24 cellular contexts compared by ENCODE assay signal in genomic region chr12:53463802-53464375, GRCh38. TPM values are rescaled to one million over a fixed set of nuclear protein-coding genes. Genes with fewer than 3 reads are reported as not detected.
DNase-seq lines count a peak whose midpoint lies in the region; ATAC-seq, FAIRE-seq and TF ChIP-seq lines count a peak whose summit lies in the region.
"Had no signal": no experiment of that assay in that cellular context is flagged by ENCODE, and none has a peak within 500 bp of the region (broad histone marks: within the 10 kb centered on the region; RNA-seq: fewer than 3 reads in every experiment).

No MANE protein-coding gene starts in this region.

- peaks cover 43% of the 10 kb centered on the region for H3K4me1 Mint-ChIP-seq in activated naive CD4-positive, alpha-beta T cell treated with anti-CD3 and anti-CD28 coated beads for 36 hours (ENCODE audit: low read depth)
- peaks cover 23% of the 10 kb centered on the region for H3K4me1 Mint-ChIP-seq in activated naive CD4-positive, alpha-beta T cell treated with anti-CD3 and anti-CD28 coated beads, Interleukin-2, amount 10 ng/mL, durations not matched to agents 7 days and 5 days

- CTCF ChIA-PET in activated naive CD4-positive, alpha-beta T cell treated with anti-CD3 and anti-CD28 coated beads for 36 hours (lab: Charles Lee), result interaction anchor here (1.0 to 1.1 kb wide), 3 partner anchors 10 to 111 kb away, joined by 3 to 8 read pairs (median 4); no protein-coding TSS in a partner anchor
- CTCF ChIA-PET in activated naive CD4-positive, alpha-beta T cell treated with anti-CD3 and anti-CD28 coated beads, Interleukin-2, amount 10 ng/mL, durations not matched to agents 7 days and 5 days (lab: Charles Lee), result interaction anchor here (1.0 to 1.5 kb wide), 2 partner anchors 12 to 27 kb away, joined by 3 to 9 read pairs; no protein-coding TSS in a partner anchor
- CTCF ChIA-PET in K562 (lab: Yijun Ruan, JAX; ENCODE audit: low intra/inter-chr PET ratio), result no interaction called here

- H3K4me3 Mint-ChIP-seq in activated naive CD4-positive, alpha-beta T cell treated with anti-CD3 and anti-CD28 coated beads for 36 hours, result no peak overlapping the region
- no peak overlapping the region for H3K4me3 Mint-ChIP-seq in activated naive CD4-positive, alpha-beta T cell treated with anti-CD3 and anti-CD28 coated beads, Interleukin-2, amount 10 ng/mL, durations not matched to agents 7 days and 5 days
- H3K4me3 Mint-ChIP-seq: activated T-cell treated with anti-CD3 and anti-CD28 coated beads, Interleukin-2, amount 50 U/mL, for 4 hours had no signal

- TF ChIP-seq RAD21 in K562 (CRISPR knock-in tag; conservative IDR thresholded peaks at IDR 0.05 in 1 of 2, IDR thresholded peaks at IDR 0.05 in 1 of 2), result no peak

- H3K27ac ChIP-seq in KMS-11, result peak overlapping the region; percentile 37; the same call in 1 of the 2 replicates
- no peak overlapping the region for H3K27ac ChIP-seq in K562 (ENCODE audit: extremely low read depth, low read depth, low read length)
- H3K27ac ChIP-seq in psoas muscle, result peak overlapping the region; percentile 66
- H3K27ac ChIP-seq: C4-2B, neutrophil, tibial nerve had no signal

- H3K36me3 Mint-ChIP-seq in activated naive CD4-positive, alpha-beta T cell treated with anti-CD3 and anti-CD28 coated beads for 36 hours (ENCODE audit: low read depth), result peaks cover 85% of the 10 kb centered on the region
- peaks cover 86% of the 10 kb centered on the region for H3K36me3 Mint-ChIP-seq in activated naive CD4-positive, alpha-beta T cell treated with anti-CD3 and anti-CD28 coated beads, Interleukin-2, amount 10 ng/mL, durations not matched to agents 7 days and 5 days

- no peak for ATAC-seq in K562
- no peak for ATAC-seq in psoas muscle
- ATAC-seq: stimulated activated naive CD8-positive, alpha-beta T cell treated with anti-CD3 and anti-CD28 coated beads, Interleukin-15, Interleukin-2, amounts not matched to agents 100 U/mL and 50 U/mL, for 24 hours had no signal

- WGBS in K562 (ENCODE audit: insufficient coverage, low coverage, missing lambda C conversion rate), result 67% methylated on average over 5 of the region's 5 CpGs
- WGBS in psoas muscle, 3 donors, result 36 to 54% (median 40%) methylated on average over 5 of the region's 5 CpGs

- peak overlapping the region; percentile 9; the same call in 1 of the 2 replicates for H3K9ac ChIP-seq in KMS-11
- no peak overlapping the region for H3K9ac ChIP-seq in K562 (ENCODE audit: insufficient read depth in 1 of 2, low read depth in 2 of 2, low read length in 2 of 2)

- H3K4me3 ChIP-seq in KMS-11 (IDR thresholded peaks at IDR 0.05; ENCODE audit: insufficient read depth, low read depth, low read length), result no peak overlapping the region
- H3K4me3 ChIP-seq in K562, result no peak overlapping the region
- no peak overlapping the region for H3K4me3 ChIP-seq in psoas muscle
- H3K4me3 ChIP-seq: adrenal gland, tibial nerve had no signal

- H3K79me2 ChIP-seq in KMS-11 (ENCODE audit: insufficient read depth, low read depth) (peaks cover 98% of the 10 kb centered on the region), K562 (ENCODE audit: control insufficient read depth, insufficient read depth, low read length) (peaks cover 95% of the 10 kb centered on the region)

- POLR2A ChIA-PET in K562 (lab: Yijun Ruan, JAX), result interaction anchor here (0.8 to 8.8 kb wide), 10 partner anchors 9 to 123 kb away, joined by 3 to 87 read pairs (median 4); partner anchors contain the start of genes PRR13 and TARBP2

- H4K20me1 ChIP-seq in KMS-11 (ENCODE audit: insufficient read depth) (peaks cover 56% of the 10 kb centered on the region), K562 (replicated peaks; ENCODE audit: control insufficient read depth, insufficient read depth, low read length) (peaks cover 29% of the 10 kb centered on the region)

- no peak overlapping the region for H2AFZ ChIP-seq in KMS-11 (ENCODE audit: low read depth)
- H2AFZ ChIP-seq in K562 (ENCODE audit: low read depth, low read length), result no peak overlapping the region

- H3K9me1 ChIP-seq in K562 (ENCODE audit: control insufficient read depth, insufficient read depth, low read length), result no peaks in the 10 kb centered on the region

- no TSS peak for BruUV-seq in K562 (replicated peaks; lab: Mats Ljungman, UMichigan)

- FAIRE-seq in K562 (lab: Jason Lieb, UNC), result no peak
- FAIRE-seq: HTR-8/SVneo, kidney, RCC 7860 had no signal

- no peak; the same call in 1 of the 2 replicates for TF ChIP-seq POLR2A in K562 (conservative IDR thresholded peaks at IDR 0.05)

- H3K4me2 ChIP-seq in KMS-11, result peak overlapping the region; percentile 93
- no peak overlapping the region for H3K4me2 ChIP-seq in K562 (ENCODE audit: insufficient read depth, low read length)

- H3K9me3 Mint-ChIP-seq in activated naive CD4-positive, alpha-beta T cell treated with anti-CD3 and anti-CD28 coated beads for 36 hours, result no peaks in the 10 kb centered on the region
- H3K9me3 Mint-ChIP-seq in activated naive CD4-positive, alpha-beta T cell treated with anti-CD3 and anti-CD28 coated beads, Interleukin-2, amount 10 ng/mL, durations not matched to agents 7 days and 5 days, result no peaks in the 10 kb centered on the region
- H3K9me3 Mint-ChIP-seq: activated T-cell treated with anti-CD3 and anti-CD28 coated beads, Interleukin-2, amount 50 U/mL, for 4 hours had no signal

- no peak for TF ChIP-seq CTCF in KMS-11 (conservative IDR thresholded peaks at IDR 0.05; ENCODE audit: low read depth, low read length)
- TF ChIP-seq CTCF in K562 (IDR thresholded peaks at IDR 0.05 in 2 of 3, conservative IDR thresholded peaks at IDR 0.05 in 1 of 3; ENCODE audit: insufficient read depth in 2 of 3, low read depth in 1 of 3, low read length in 3 of 3), result no peak
- no peak for TF ChIP-seq CTCF in psoas muscle (IDR thresholded peaks at IDR 0.05)

- peaks cover 100% of the 10 kb centered on the region for H3K4me1 ChIP-seq in KMS-11 (ENCODE audit: low read depth, poor library complexity, severe bottlenecking)
- peaks cover 0 to 3% of the 10 kb centered on the region in 2 experiments; a peak in 1 of 5 replicates for H3K4me1 ChIP-seq in K562 (replicated peaks in 1 of 2; ENCODE audit: control insufficient read depth in 2 of 2, insufficient read depth in 2 of 2, low read length in 2 of 2)
- peaks cover 96% of the 10 kb centered on the region for H3K4me1 ChIP-seq in psoas muscle

- intact Hi-C loops in activated naive CD4-positive, alpha-beta T cell treated with anti-CD3 and anti-CD28 coated beads for 36 hours (cut with micrococcal nuclease), result no loop called here
- intact Hi-C loops in K562 (cut with micrococcal nuclease) (no loop called here), psoas muscle (cut with DNase I) (no loop called here)

- H3K27me3 ChIP-seq in KMS-11 (ENCODE audit: insufficient read depth, low read depth), result no peaks in the 10 kb centered on the region
- H3K27me3 ChIP-seq in K562 (ENCODE audit: control insufficient read depth in 2 of 2, insufficient read depth in 2 of 2, low read length in 2 of 2), result no peaks in the 10 kb centered on the region
- no peaks in the 10 kb centered on the region for H3K27me3 ChIP-seq in psoas muscle (ENCODE audit: insufficient read depth in 3 of 3, low read length in 2 of 3)
- H3K27me3 ChIP-seq: adrenal gland, neutrophil, tibial nerve had no signal

- peak overlapping the region; percentile 11 for H3K27ac Mint-ChIP-seq in activated naive CD4-positive, alpha-beta T cell treated with anti-CD3 and anti-CD28 coated beads for 36 hours
- no peak overlapping the region for H3K27ac Mint-ChIP-seq in activated naive CD4-positive, alpha-beta T cell treated with anti-CD3 and anti-CD28 coated beads, Interleukin-2, amount 10 ng/mL, durations not matched to agents 7 days and 5 days

- H3K27me3 Mint-ChIP-seq in activated naive CD4-positive, alpha-beta T cell treated with anti-CD3 and anti-CD28 coated beads for 36 hours (ENCODE audit: low read depth), result no peaks in the 10 kb centered on the region
- H3K27me3 Mint-ChIP-seq in activated naive CD4-positive, alpha-beta T cell treated with anti-CD3 and anti-CD28 coated beads, Interleukin-2, amount 10 ng/mL, durations not matched to agents 7 days and 5 days, result no peaks in the 10 kb centered on the region

- H3K9me3 ChIP-seq in K562 (replicated peaks; ENCODE audit: control insufficient read depth, insufficient read depth, low read depth, low read length), result no peaks in the 10 kb centered on the region
- no peaks in the 10 kb centered on the region for H3K9me3 ChIP-seq in psoas muscle
- H3K9me3 ChIP-seq: adrenal gland, neutrophil, tibial nerve had no signal

- TF ChIP-seq EP300 in K562 (IDR thresholded peaks at IDR 0.05; ENCODE audit: low read length), result no peak

- DNase-seq in activated naive CD4-positive, alpha-beta T cell treated with anti-CD3 and anti-CD28 coated beads for 36 hours, result no peak
- DNase-seq in activated naive CD4-positive, alpha-beta T cell treated with anti-CD3 and anti-CD28 coated beads, Interleukin-2, amount 10 ng/mL, durations not matched to agents 7 days and 5 days, result no peak
- DNase-seq in K562 (ENCODE audit: extremely low read depth in 1 of 4, low spot score in 3 of 4) (no peak), psoas muscle (no peak), NCI-H146 (lab: John Stamatoyannopoulos, UW) (no peak), mucosa of gallbladder (ENCODE audit: low spot score) (no peak), COLO668 (lab: John Stamatoyannopoulos, UW; ENCODE audit: unreplicated experiment) (no peak)
- DNase-seq: ACHN; activated CD4-positive, alpha-beta T cell treated with anti-CD3 and anti-CD28 coated beads for 48 hours; activated T-cell treated with anti-CD3 and anti-CD28 coated beads, Interleukin-2, amount 50 U/mL, for 4 hours; hippocampal formation; kidney; NCI-H2227 treated with DMSO at 0.1 percent for 48 hours; retina; stimulated activated naive CD8-positive, alpha-beta T cell treated with anti-CD3 and anti-CD28 coated beads, Interleukin-15, Interleukin-2, amounts not matched to agents 100 U/mL and 50 U/mL, for 24 hours had no signal

- in situ Hi-C loops in K562 (cut with MboI), result no loop called here

- H3K36me3 ChIP-seq in KMS-11 (ENCODE audit: insufficient read depth) (peaks cover 96% of the 10 kb centered on the region), K562 (ENCODE audit: control insufficient read depth, insufficient read depth, low read length) (peaks cover 100% of the 10 kb centered on the region), psoas muscle (ENCODE audit: insufficient read depth in 1 of 2, low read depth in 1 of 2) (peaks cover 55 to 100% of the 10 kb centered on the region in 2 donors)

RNA-seq across cellular contexts. Expression of gene PCBP2, which starts 12.0 kb away (rescaled TPM):
- total RNA-seq in activated naive CD4-positive, alpha-beta T cell treated with anti-CD3 and anti-CD28 coated beads for 36 hours, result 1,000 to 10,000 TPM; 1,085 to 1,132 TPM
- total RNA-seq in K562 (2011; cell fraction: chromatin; rRNA removed; ENCODE audit: low replicate concordance), result 880 and 1,252 TPM in 2 replicates
- total RNA-seq in K562 (2011; cell fraction: nucleolus; rRNA removed), result 429 and 447 TPM in 2 replicates
- total RNA-seq in K562 (2011; cell fraction: nucleoplasm; rRNA removed), result 778 and 1,039 TPM in 2 replicates
- total RNA-seq in K562 (2014; rRNA removed), result 130 and 137 TPM in 2 replicates
- total RNA-seq in K562 (2014; rRNA removed; fragmentation: Illumina TruSeq; extraction: Trizol), result 190 and 191 TPM in 2 replicates
- 181 and 194 TPM in 2 replicates for total RNA-seq in K562 (2015; rRNA removed; fragmentation: Illumina TruSeq; extraction: Trizol)
- 748 and 810 TPM in 2 replicates for total RNA-seq in K562 (2021)
- polyA plus RNA-seq in K562 (2011; rRNA removed), result 340 and 350 TPM in 2 replicates
- polyA plus RNA-seq in K562 (2011; cell fraction: cytosol; rRNA removed), result 351 and 484 TPM in 2 replicates
- polyA plus RNA-seq in K562 (2011; cell fraction: nucleus; rRNA removed), result 548 and 674 TPM in 2 replicates
- 804 and 1,240 TPM in 2 replicates for polyA plus RNA-seq in K562 (2012)
- polyA plus RNA-seq in K562 (2014; fragmentation: Illumina TruSeq; extraction: Trizol), result 802 and 831 TPM in 2 replicates
- 100 to 1,000 TPM; 254 to 328 TPM for polyA plus RNA-seq in K562 (2014; fragmentation: Nextera tagmentation; extraction: Ambion mirVana)
- 356 and 362 TPM in 2 replicates for polyA plus RNA-seq in K562 (2014; rRNA removed)
- polyA minus RNA-seq in K562 (2011; rRNA and poly(A)+ RNA removed), result 583 and 666 TPM in 2 replicates
- polyA minus RNA-seq in K562 (2011; cell fraction: cytosol; rRNA and poly(A)+ RNA removed), result 634 and 719 TPM in 2 replicates
- 190 and 332 TPM in 2 replicates for polyA minus RNA-seq in K562 (2011; cell fraction: nucleus; rRNA and poly(A)+ RNA removed)
- total RNA-seq in psoas muscle, result 100 to 1,000 TPM; 354 to 507 (median 439) TPM
- 100 to 1,000 TPM; 254 to 469 (median 365) TPM for polyA plus RNA-seq in psoas muscle
- total RNA-seq in mucosa of gallbladder, result 713 TPM

RNA-seq across cellular contexts. Expression of gene PRR13, which starts 22.4 kb away (rescaled TPM):
- 100 to 1,000 TPM; 207 to 216 TPM for total RNA-seq in activated naive CD4-positive, alpha-beta T cell treated with anti-CD3 and anti-CD28 coated beads for 36 hours
- 126 and 173 TPM in 2 replicates for total RNA-seq in K562 (2011; cell fraction: chromatin; rRNA removed; ENCODE audit: low replicate concordance)
- 112 and 130 TPM in 2 replicates for total RNA-seq in K562 (2011; cell fraction: nucleolus; rRNA removed)
- total RNA-seq in K562 (2011; cell fraction: nucleoplasm; rRNA removed), result 168 and 231 TPM in 2 replicates
- 117 and 153 TPM in 2 replicates for total RNA-seq in K562 (2014; rRNA removed)
- total RNA-seq in K562 (2014; rRNA removed; fragmentation: Illumina TruSeq; extraction: Trizol), result 202 and 204 TPM in 2 replicates
- 226 and 244 TPM in 2 replicates for total RNA-seq in K562 (2015; rRNA removed; fragmentation: Illumina TruSeq; extraction: Trizol)
- total RNA-seq in K562 (2021), result 329 and 341 TPM in 2 replicates
- 209 and 216 TPM in 2 replicates for polyA plus RNA-seq in K562 (2011; rRNA removed)
- 197 and 292 TPM in 2 replicates for polyA plus RNA-seq in K562 (2011; cell fraction: cytosol; rRNA removed)
- polyA plus RNA-seq in K562 (2011; cell fraction: nucleus; rRNA removed), result 86.9 and 121 TPM in 2 replicates
- polyA plus RNA-seq in K562 (2012), result 406 and 466 TPM in 2 replicates
- polyA plus RNA-seq in K562 (2014; fragmentation: Illumina TruSeq; extraction: Trizol), result 527 and 637 TPM in 2 replicates
- 100 to 1,000 TPM; 570 to 835 TPM for polyA plus RNA-seq in K562 (2014; fragmentation: Nextera tagmentation; extraction: Ambion mirVana)
- polyA plus RNA-seq in K562 (2014; rRNA removed), result 285 and 301 TPM in 2 replicates
- 115 and 148 TPM in 2 replicates for polyA minus RNA-seq in K562 (2011; rRNA and poly(A)+ RNA removed)
- polyA minus RNA-seq in K562 (2011; cell fraction: cytosol; rRNA and poly(A)+ RNA removed), result 79.5 and 100 TPM in 2 replicates
- polyA minus RNA-seq in K562 (2011; cell fraction: nucleus; rRNA and poly(A)+ RNA removed), result 31.2 and 56.0 TPM in 2 replicates
- total RNA-seq in psoas muscle, result 10 to 100 TPM; 45.2 to 85.0 (median 62.6) TPM
- polyA plus RNA-seq in psoas muscle, result 100 to 1,000 TPM in 1 of 3 donors, 10 to 100 TPM in 2; 65.6 to 136 (median 82.0) TPM
- 326 TPM for total RNA-seq in mucosa of gallbladder

RNA-seq across cellular contexts. Expression of gene MAP3K12, which starts 35.4 kb away (rescaled TPM):
- total RNA-seq in activated naive CD4-positive, alpha-beta T cell treated with anti-CD3 and anti-CD28 coated beads for 36 hours, result 1 to 10 TPM; 6.0 to 8.2 TPM
- total RNA-seq in K562 (2011; cell fraction: chromatin; rRNA removed; ENCODE audit: low replicate concordance), result 10.8 and 23.0 TPM in 2 replicates
- 12.2 and 17.2 TPM in 2 replicates for total RNA-seq in K562 (2011; cell fraction: nucleolus; rRNA removed)
- total RNA-seq in K562 (2011; cell fraction: nucleoplasm; rRNA removed), result 9.6 and 12.4 TPM in 2 replicates
- total RNA-seq in K562 (2014; rRNA removed) (1.1 and 1.3 TPM in 2 replicates), K562 (2014; rRNA removed; fragmentation: Illumina TruSeq; extraction: Trizol) (0.93 and 1.1 TPM in 2 replicates), K562 (2015; rRNA removed; fragmentation: Illumina TruSeq; extraction: Trizol) (1.6 and 1.9 TPM in 2 replicates), K562 (2021) (2.1 and 2.6 TPM in 2 replicates), psoas muscle (1 to 10 TPM; 1.9 to 2.9 (median 2.3) TPM), mucosa of gallbladder (29.2 TPM)
- polyA plus RNA-seq in K562 (2011; rRNA removed) (1.7 and 2.2 TPM in 2 replicates), K562 (2014; fragmentation: Illumina TruSeq; extraction: Trizol) (1.3 and 1.8 TPM in 2 replicates), K562 (2014; fragmentation: Nextera tagmentation; extraction: Ambion mirVana) (under 1 TPM; 0.10 to 0.46 TPM), K562 (2014; rRNA removed) (1.1 and 2.4 TPM in 2 replicates), psoas muscle (1 to 10 TPM; 2.3 to 3.1 (median 3.0) TPM)
- polyA plus RNA-seq in K562 (2011; cell fraction: cytosol; rRNA removed), result 1.7 and 3.8 TPM in 2 replicates
- 15.6 and 23.0 TPM in 2 replicates for polyA plus RNA-seq in K562 (2011; cell fraction: nucleus; rRNA removed)
- polyA plus RNA-seq in K562 (2012), result 4.6 and 6.4 TPM in 2 replicates
- polyA minus RNA-seq in K562 (2011; rRNA and poly(A)+ RNA removed), result 1.8 and 2.8 TPM in 2 replicates
- 1.4 and 1.5 TPM in 2 replicates for polyA minus RNA-seq in K562 (2011; cell fraction: cytosol; rRNA and poly(A)+ RNA removed)
- polyA minus RNA-seq in K562 (2011; cell fraction: nucleus; rRNA and poly(A)+ RNA removed), result 3.4 TPM in 2 replicates

RNA-seq across cellular contexts. Expression of gene TARBP2, which starts 37.2 kb away (rescaled TPM):
- total RNA-seq in activated naive CD4-positive, alpha-beta T cell treated with anti-CD3 and anti-CD28 coated beads for 36 hours, result 10 to 100 TPM; 25.0 to 26.8 TPM
- 87.5 and 179 TPM in 2 replicates for total RNA-seq in K562 (2011; cell fraction: chromatin; rRNA removed; ENCODE audit: low replicate concordance)
- 124 and 126 TPM in 2 replicates for total RNA-seq in K562 (2011; cell fraction: nucleolus; rRNA removed)
- total RNA-seq in K562 (2011; cell fraction: nucleoplasm; rRNA removed), result 113 and 115 TPM in 2 replicates
- total RNA-seq in K562 (2014; rRNA removed) (63.1 and 75.7 TPM in 2 replicates), K562 (2014; rRNA removed; fragmentation: Illumina TruSeq; extraction: Trizol) (21.0 and 25.2 TPM in 2 replicates), K562 (2015; rRNA removed; fragmentation: Illumina TruSeq; extraction: Trizol) (54.6 and 56.5 TPM in 2 replicates), K562 (2021) (55.4 and 59.2 TPM in 2 replicates), psoas muscle (10 to 100 TPM in 2 of 4 donors, 1 to 10 TPM in 2; 7.6 to 10.8 (median 10.4) TPM), mucosa of gallbladder (33.3 TPM)
- polyA plus RNA-seq in K562 (2011; rRNA removed) (40.4 and 55.0 TPM in 2 replicates), K562 (2014; fragmentation: Illumina TruSeq; extraction: Trizol) (44.6 and 51.6 TPM in 2 replicates), K562 (2014; fragmentation: Nextera tagmentation; extraction: Ambion mirVana) (10 to 100 TPM in 1 of 2 experiments, 1 to 10 TPM in 1; 5.6 to 16.6 TPM), K562 (2014; rRNA removed) (68.7 and 69.0 TPM in 2 replicates), psoas muscle (10 to 100 TPM; 10.2 to 23.3 (median 21.2) TPM)
- polyA plus RNA-seq in K562 (2011; cell fraction: cytosol; rRNA removed), result 69.6 and 99.9 TPM in 2 replicates
- 222 and 277 TPM in 2 replicates for polyA plus RNA-seq in K562 (2011; cell fraction: nucleus; rRNA removed)
- polyA plus RNA-seq in K562 (2012), result 56.1 and 59.4 TPM in 2 replicates
- 20.1 and 22.4 TPM in 2 replicates for polyA minus RNA-seq in K562 (2011; rRNA and poly(A)+ RNA removed)
- 17.8 and 20.6 TPM in 2 replicates for polyA minus RNA-seq in K562 (2011; cell fraction: cytosol; rRNA and poly(A)+ RNA removed)
- 45.2 and 71.4 TPM in 2 replicates for polyA minus RNA-seq in K562 (2011; cell fraction: nucleus; rRNA and poly(A)+ RNA removed)

RNA-seq across cellular contexts. Expression of gene AMHR2, which starts 40.2 kb away (rescaled TPM):
- not detected for total RNA-seq in activated naive CD4-positive, alpha-beta T cell treated with anti-CD3 and anti-CD28 coated beads for 36 hours
- 10.1 and 25.6 TPM in 2 replicates for total RNA-seq in K562 (2011; cell fraction: chromatin; rRNA removed; ENCODE audit: low replicate concordance)
- 14.0 and 16.2 TPM in 2 replicates for total RNA-seq in K562 (2011; cell fraction: nucleolus; rRNA removed)
- 15.8 and 19.8 TPM in 2 replicates for total RNA-seq in K562 (2011; cell fraction: nucleoplasm; rRNA removed)
- total RNA-seq in K562 (2014; rRNA removed) (10.3 and 20.9 TPM in 2 replicates), K562 (2014; rRNA removed; fragmentation: Illumina TruSeq; extraction: Trizol) (6.0 and 8.9 TPM in 2 replicates), K562 (2015; rRNA removed; fragmentation: Illumina TruSeq; extraction: Trizol) (49.7 and 51.2 TPM in 2 replicates), K562 (2021) (13.5 and 15.0 TPM in 2 replicates), psoas muscle (1 to 10 TPM in 2 of 4 donors, under 1 TPM in 2; 0.40 to 1.6 (median 0.97) TPM), mucosa of gallbladder (0.60 TPM)
- polyA plus RNA-seq in K562 (2011; rRNA removed) (12.9 and 19.8 TPM in 2 replicates), K562 (2014; fragmentation: Illumina TruSeq; extraction: Trizol) (26.5 and 28.0 TPM in 2 replicates), K562 (2014; fragmentation: Nextera tagmentation; extraction: Ambion mirVana) (10 to 100 TPM; 19.8 to 21.0 TPM), K562 (2014; rRNA removed) (19.3 and 22.7 TPM in 2 replicates), psoas muscle (under 1 TPM; 0.43 to 0.84 (median 0.72) TPM)
- polyA plus RNA-seq in K562 (2011; cell fraction: cytosol; rRNA removed), result 26.4 and 42.1 TPM in 2 replicates
- polyA plus RNA-seq in K562 (2011; cell fraction: nucleus; rRNA removed), result 33.0 and 40.1 TPM in 2 replicates
- polyA plus RNA-seq in K562 (2012), result 91.6 and 130 TPM in 2 replicates
- 6.9 and 11.6 TPM in 2 replicates for polyA minus RNA-seq in K562 (2011; rRNA and poly(A)+ RNA removed)
- polyA minus RNA-seq in K562 (2011; cell fraction: cytosol; rRNA and poly(A)+ RNA removed), result 9.4 and 12.4 TPM in 2 replicates
- polyA minus RNA-seq in K562 (2011; cell fraction: nucleus; rRNA and poly(A)+ RNA removed), result 4.6 and 7.1 TPM in 2 replicates
- total RNA-seq: activated T-cell treated with anti-CD3 and anti-CD28 coated beads, Interleukin-2, amount 50 U/mL, for 4 hours; cerebellum; kidney; M059J; tibial nerve had no signal
